ENCODE assay signal across 16 cellular contexts in the genomic region with DNA sequence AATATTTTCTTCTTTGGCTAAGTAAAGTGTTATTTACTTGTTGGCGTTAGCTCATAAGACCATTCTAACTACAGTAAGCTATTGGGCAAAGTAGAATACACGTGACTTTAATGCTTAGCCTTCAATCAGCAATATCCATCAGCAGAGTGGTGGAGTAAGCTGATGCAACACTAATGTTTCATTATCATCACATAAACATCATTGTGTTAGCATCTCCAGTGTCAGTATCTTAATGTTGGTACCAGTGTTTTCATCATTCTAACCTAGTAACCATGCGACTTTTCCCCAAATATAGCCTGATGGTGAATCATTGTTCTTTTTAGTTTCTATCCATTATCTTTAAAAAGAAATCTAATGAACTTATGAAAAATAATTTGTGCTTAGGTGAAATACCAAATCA. TPM values are rescaled to one million over a fixed set of nuclear protein-coding genes. Genes with fewer than 3 reads are reported as not detected.
DNase-seq lines count a peak whose midpoint lies in the region; ATAC-seq, FAIRE-seq and TF ChIP-seq lines count a peak whose summit lies in the region.
"Had no signal": no experiment of that assay in that cellular context is flagged by ENCODE, and none has a peak within 500 bp of the region (broad histone marks: within the 10 kb centered on the region; RNA-seq: fewer than 3 reads in every experiment).

No MANE protein-coding gene starts in this region.

- CTCF ChIA-PET in Calu3 (lab: Charles Lee): interaction anchor here (0.5 kb wide), 1 partner anchor 168 kb away, joined by 3 read pairs; no protein-coding TSS in a partner anchor

- no peak for TF ChIP-seq POLR2A in gastroesophageal sphincter (IDR thresholded peaks at IDR 0.05)

- DNase-seq in activated naive CD8-positive, alpha-beta T cell treated with anti-CD3 and anti-CD28 coated beads, Interleukin-2, amount 50 U/mL, for 24 hours: no peak
- no peak for DNase-seq in activated naive CD8-positive, alpha-beta T cell treated with anti-CD3 and anti-CD28 coated beads for 36 hours
- DNase-seq in astrocyte (ENCODE audit: low read depth) (no peak), tibial artery (no peak), Calu3 (no peak), D341Med (ENCODE audit: low spot score) (no peak), left colon (no peak)
- DNase-seq: activated CD4-positive, alpha-beta memory T cell treated with anti-CD3 and anti-CD28 coated beads for 36 hours; activated naive CD4-positive, alpha-beta T cell treated with anti-CD3 and anti-CD28 coated beads, Interleukin-2, amount 50 U/mL, for 16 hours; testis had no signal

- peaks cover 11% of the 10 kb centered on the region for H3K4me1 Mint-ChIP-seq in activated naive CD8-positive, alpha-beta T cell treated with anti-CD3 and anti-CD28 coated beads, Interleukin-2, amount 50 U/mL, for 24 hours
- H3K4me1 Mint-ChIP-seq in activated naive CD8-positive, alpha-beta T cell treated with anti-CD3 and anti-CD28 coated beads for 36 hours: no peaks in the 10 kb centered on the region
- H3K4me1 Mint-ChIP-seq in astrocyte (ENCODE audit: low read depth, unreplicated experiment): peaks cover 6% of the 10 kb centered on the region
- peaks cover 8% of the 10 kb centered on the region for H3K4me1 Mint-ChIP-seq in Calu3 (ENCODE audit: low read depth, unreplicated experiment)
- H3K4me1 Mint-ChIP-seq: central memory CD8-positive, alpha-beta T cell had no signal

- no TSS peak for BruUV-seq in Calu3 (replicated peaks; lab: Mats Ljungman, UMichigan)

- H3K27ac Mint-ChIP-seq in activated naive CD8-positive, alpha-beta T cell treated with anti-CD3 and anti-CD28 coated beads, Interleukin-2, amount 50 U/mL, for 24 hours: peak overlapping the region; percentile 42
- H3K27ac Mint-ChIP-seq in activated naive CD8-positive, alpha-beta T cell treated with anti-CD3 and anti-CD28 coated beads for 36 hours: no peak overlapping the region
- H3K27ac Mint-ChIP-seq in astrocyte (ENCODE audit: unreplicated experiment) (peak overlapping the region; percentile 26), Calu3 (ENCODE audit: unreplicated experiment) (no peak overlapping the region)
- H3K27ac Mint-ChIP-seq: activated CD4-positive, alpha-beta memory T cell treated with anti-CD3 and anti-CD28 coated beads for 36 hours had no signal

- peak; percentile 80 for ATAC-seq in activated naive CD8-positive, alpha-beta T cell treated with anti-CD3 and anti-CD28 coated beads, Interleukin-2, amount 50 U/mL, for 24 hours
- no peak for ATAC-seq in gastroesophageal sphincter
- ATAC-seq in left colon: no peak
- ATAC-seq: Right ventricle myocardium inferior had no signal

- no peak overlapping the region for H2AFZ ChIP-seq in astrocyte (ENCODE audit: low read depth, low read length)

- TF ChIP-seq CTCF in astrocyte (IDR thresholded peaks at IDR 0.05; ENCODE audit: insufficient read depth, low read depth, low read length): no peak
- no peak for TF ChIP-seq CTCF in gastroesophageal sphincter (IDR thresholded peaks at IDR 0.05)
- no peak for TF ChIP-seq CTCF in tibial artery (IDR thresholded peaks at IDR 0.05)
- TF ChIP-seq CTCF in Calu3 (IDR thresholded peaks at IDR 0.05; ENCODE audit: unreplicated experiment): no peak

- H3K9me3 ChIP-seq in astrocyte (ENCODE audit: insufficient read depth, low read depth, low read length): no peaks in the 10 kb centered on the region
- no peaks in the 10 kb centered on the region for H3K9me3 ChIP-seq in gastroesophageal sphincter
- no peaks in the 10 kb centered on the region for H3K9me3 ChIP-seq in tibial artery
- H3K9me3 ChIP-seq: HAP-1, neutrophil, testis had no signal

- H3K79me2 ChIP-seq in astrocyte (ENCODE audit: insufficient read depth, low read length): no peaks in the 10 kb centered on the region

- 26 to 42% methylated on average over 3 of the region's 3 CpGs for WGBS in gastroesophageal sphincter (ENCODE audit: low coverage in 1 of 2), 2 donors

- no peak for TF ChIP-seq EP300 in gastroesophageal sphincter (IDR thresholded peaks at IDR 0.05)

- peak overlapping the region; percentile 76 for H3K27ac ChIP-seq in astrocyte (ENCODE audit: low read depth, low read length)
- peak overlapping the region in 3 of 4 donors; percentile 38 to 63 (median 58) for H3K27ac ChIP-seq in gastroesophageal sphincter
- H3K27ac ChIP-seq in tibial artery: peak overlapping the region; percentile 75
- H3K27ac ChIP-seq: KMS-11, neutrophil, testis had no signal

- H3K36me3 ChIP-seq in astrocyte (ENCODE audit: insufficient read depth, low read length): no peaks in the 10 kb centered on the region
- no peaks in the 10 kb centered on the region for H3K36me3 ChIP-seq in gastroesophageal sphincter
- H3K36me3 ChIP-seq in tibial artery: no peaks in the 10 kb centered on the region
- H3K36me3 ChIP-seq: HAP-1, neutrophil had no signal

- H3K27me3 ChIP-seq in astrocyte (ENCODE audit: insufficient read depth, low read length) (no peaks in the 10 kb centered on the region), gastroesophageal sphincter (no peaks in the 10 kb centered on the region), tibial artery (no peaks in the 10 kb centered on the region)
- H3K27me3 ChIP-seq: neutrophil, testis had no signal

- H3K4me3 ChIP-seq in astrocyte (ENCODE audit: insufficient read depth, low read depth, low read length) (no peak overlapping the region), gastroesophageal sphincter (no peak overlapping the region), tibial artery (no peak overlapping the region)
- H3K4me3 ChIP-seq: HAP-1, testis had no signal

- FAIRE-seq in astrocyte (lab: Jason Lieb, UNC): peak; percentile 47

- H3K4me1 ChIP-seq in astrocyte (ENCODE audit: insufficient read depth, low read length) (peaks cover 9% of the 10 kb centered on the region), gastroesophageal sphincter (peaks cover 0 to 7% (median 0%) of the 10 kb centered on the region in 3 donors), tibial artery (peaks cover 0 to 21% (median 0%) of the 10 kb centered on the region in 4 donors)
- H3K4me1 ChIP-seq: testis had no signal

- H3K4me2 ChIP-seq in astrocyte (ENCODE audit: low read length): peak overlapping the region; percentile 66
- H3K4me2 ChIP-seq: KMS-11 had no signal

- no peak overlapping the region for H3K4me3 Mint-ChIP-seq in activated naive CD8-positive, alpha-beta T cell treated with anti-CD3 and anti-CD28 coated beads, Interleukin-2, amount 50 U/mL, for 24 hours
- H3K4me3 Mint-ChIP-seq in activated naive CD8-positive, alpha-beta T cell treated with anti-CD3 and anti-CD28 coated beads for 36 hours: no peak overlapping the region
- H3K4me3 Mint-ChIP-seq in astrocyte (ENCODE audit: unreplicated experiment) (no peak overlapping the region), Calu3 (ENCODE audit: low read depth, unreplicated experiment) (no peak overlapping the region)
- H3K4me3 Mint-ChIP-seq: activated CD4-positive, alpha-beta memory T cell treated with anti-CD3 and anti-CD28 coated beads for 36 hours; central memory CD8-positive, alpha-beta T cell had no signal

- H3K9me3 Mint-ChIP-seq in activated naive CD8-positive, alpha-beta T cell treated with anti-CD3 and anti-CD28 coated beads, Interleukin-2, amount 50 U/mL, for 24 hours: no peaks in the 10 kb centered on the region
- H3K9me3 Mint-ChIP-seq in activated naive CD8-positive, alpha-beta T cell treated with anti-CD3 and anti-CD28 coated beads for 36 hours: no peaks in the 10 kb centered on the region
- no peaks in the 10 kb centered on the region for H3K9me3 Mint-ChIP-seq in astrocyte (ENCODE audit: unreplicated experiment)
- no peaks in the 10 kb centered on the region for H3K9me3 Mint-ChIP-seq in Calu3 (ENCODE audit: low read depth, unreplicated experiment)
- H3K9me3 Mint-ChIP-seq: activated CD4-positive, alpha-beta memory T cell treated with anti-CD3 and anti-CD28 coated beads for 36 hours; central memory CD8-positive, alpha-beta T cell had no signal

- H3K36me3 Mint-ChIP-seq in activated naive CD8-positive, alpha-beta T cell treated with anti-CD3 and anti-CD28 coated beads, Interleukin-2, amount 50 U/mL, for 24 hours (ENCODE audit: low read depth): peaks cover 3% of the 10 kb centered on the region
- H3K36me3 Mint-ChIP-seq in activated naive CD8-positive, alpha-beta T cell treated with anti-CD3 and anti-CD28 coated beads for 36 hours: peaks cover 2% of the 10 kb centered on the region
- H3K36me3 Mint-ChIP-seq in astrocyte (ENCODE audit: low read depth, unreplicated experiment) (no peaks in the 10 kb centered on the region), Calu3 (ENCODE audit: insufficient read depth, unreplicated experiment) (no peaks in the 10 kb centered on the region)

- H3K27me3 Mint-ChIP-seq in activated naive CD8-positive, alpha-beta T cell treated with anti-CD3 and anti-CD28 coated beads, Interleukin-2, amount 50 U/mL, for 24 hours: no peaks in the 10 kb centered on the region
- no peaks in the 10 kb centered on the region for H3K27me3 Mint-ChIP-seq in activated naive CD8-positive, alpha-beta T cell treated with anti-CD3 and anti-CD28 coated beads for 36 hours
- H3K27me3 Mint-ChIP-seq in astrocyte (ENCODE audit: low read depth, unreplicated experiment) (no peaks in the 10 kb centered on the region), Calu3 (ENCODE audit: unreplicated experiment) (no peaks in the 10 kb centered on the region)
- H3K27me3 Mint-ChIP-seq: activated CD4-positive, alpha-beta memory T cell treated with anti-CD3 and anti-CD28 coated beads for 36 hours; central memory CD8-positive, alpha-beta T cell had no signal

- no peaks in the 10 kb centered on the region for H4K20me1 ChIP-seq in astrocyte (ENCODE audit: insufficient read depth, low read length)

- no peak overlapping the region for H3K9ac ChIP-seq in astrocyte (ENCODE audit: low read length)
- H3K9ac ChIP-seq: KMS-11 had no signal

- intact Hi-C loops in tibial artery (cut with DNase I; ENCODE audit: low total_unique reads) (no loop called here), Calu3 (cut with micrococcal nuclease; ENCODE audit: unreplicated experiment) (loop anchor here (5.0 kb wide), 2 partner anchors 145 to 715 kb away; no protein-coding TSS in a partner anchor), left colon (cut with DNase I, micrococcal nuclease) (no loop called here)

RNA-seq across cellular contexts. Expression of a gene that starts 48.5 kb away (rescaled TPM):
- 10 to 100 TPM; 22.0 to 22.2 TPM for total RNA-seq in activated naive CD8-positive, alpha-beta T cell treated with anti-CD3 and anti-CD28 coated beads for 36 hours
- total RNA-seq in astrocyte (15.9 and 18.2 TPM in 2 replicates), gastroesophageal sphincter (10 to 100 TPM; 20.5 to 34.7 (median 24.3) TPM), Calu3 (2022) (37.1 TPM in 2 replicates), left colon (10 to 100 TPM; 22.8 to 24.4 TPM)

Comparison
In these comparisons a context has a peak if more than half of its experiments do, and no peak if none do; other contexts are left out.
1. H3K27ac Mint-ChIP-seq: peak in activated naive CD8-positive, alpha-beta T cell treated with anti-CD3 and anti-CD28 coated beads, Interleukin-2, amount 50 U/mL, for 24 hours (single experiment) and astrocyte (single experiment); none in activated naive CD8-positive, alpha-beta T cell treated with anti-CD3 and anti-CD28 coated beads for 36 hours (single experiment) and Calu3 (single experiment).
2. Peak in every context shown above with its lines, with median percentiles within 50 percentile points of each other: H3K27ac ChIP-seq.